1 cellular context compared by ENCODE assay signal in the genomic region with DNA sequence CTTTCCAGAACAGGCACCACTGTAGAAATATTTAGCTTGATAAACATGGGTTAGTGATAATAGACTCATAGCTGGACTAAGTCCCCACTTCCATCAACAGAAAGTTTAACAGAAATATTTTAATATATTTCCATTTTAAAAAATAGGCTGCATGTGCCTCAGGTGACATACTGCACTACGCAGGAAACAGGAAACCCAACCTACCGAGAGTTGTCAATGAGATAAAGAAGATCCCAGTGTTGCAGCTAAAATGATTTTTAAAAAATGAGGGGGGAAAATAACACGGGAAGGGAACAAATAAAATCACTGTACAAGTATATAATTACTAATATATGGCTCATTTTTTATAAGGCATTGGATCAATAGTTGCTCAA.
TF ChIP-seq lines count a peak whose summit lies in the region.

No MANE protein-coding gene starts in this region.

TF ChIP-seq in GM12878, 131 proteins besides CTCF, POLR2A, EP300 and RAD21 (continued from another document):
- TF ChIP-seq, protein P1, sequence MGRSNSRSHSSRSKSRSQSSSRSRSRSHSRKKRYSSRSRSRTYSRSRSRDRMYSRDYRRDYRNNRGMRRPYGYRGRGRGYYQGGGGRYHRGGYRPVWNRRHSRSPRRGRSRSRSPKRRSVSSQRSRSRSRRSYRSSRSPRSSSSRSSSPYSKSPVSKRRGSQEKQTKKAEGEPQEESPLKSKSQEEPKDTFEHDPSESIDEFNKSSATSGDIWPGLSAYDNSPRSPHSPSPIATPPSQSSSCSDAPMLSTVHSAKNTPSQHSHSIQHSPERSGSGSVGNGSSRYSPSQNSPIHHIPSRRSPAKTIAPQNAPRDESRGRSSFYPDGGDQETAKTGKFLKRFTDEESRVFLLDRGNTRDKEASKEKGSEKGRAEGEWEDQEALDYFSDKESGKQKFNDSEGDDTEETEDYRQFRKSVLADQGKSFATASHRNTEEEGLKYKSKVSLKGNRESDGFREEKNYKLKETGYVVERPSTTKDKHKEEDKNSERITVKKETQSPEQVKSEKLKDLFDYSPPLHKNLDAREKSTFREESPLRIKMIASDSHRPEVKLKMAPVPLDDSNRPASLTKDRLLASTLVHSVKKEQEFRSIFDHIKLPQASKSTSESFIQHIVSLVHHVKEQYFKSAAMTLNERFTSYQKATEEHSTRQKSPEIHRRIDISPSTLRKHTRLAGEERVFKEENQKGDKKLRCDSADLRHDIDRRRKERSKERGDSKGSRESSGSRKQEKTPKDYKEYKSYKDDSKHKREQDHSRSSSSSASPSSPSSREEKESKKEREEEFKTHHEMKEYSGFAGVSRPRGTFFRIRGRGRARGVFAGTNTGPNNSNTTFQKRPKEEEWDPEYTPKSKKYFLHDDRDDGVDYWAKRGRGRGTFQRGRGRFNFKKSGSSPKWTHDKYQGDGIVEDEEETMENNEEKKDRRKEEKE (IDR thresholded peaks at IDR 0.05) = no peak
- no peak for TF ChIP-seq BCL11A (IDR thresholded peaks at IDR 0.05; ENCODE audit: low read depth, low read length)
- no peak for TF ChIP-seq CHD4 (IDR thresholded peaks at IDR 0.05)
- TF ChIP-seq, protein P2, sequence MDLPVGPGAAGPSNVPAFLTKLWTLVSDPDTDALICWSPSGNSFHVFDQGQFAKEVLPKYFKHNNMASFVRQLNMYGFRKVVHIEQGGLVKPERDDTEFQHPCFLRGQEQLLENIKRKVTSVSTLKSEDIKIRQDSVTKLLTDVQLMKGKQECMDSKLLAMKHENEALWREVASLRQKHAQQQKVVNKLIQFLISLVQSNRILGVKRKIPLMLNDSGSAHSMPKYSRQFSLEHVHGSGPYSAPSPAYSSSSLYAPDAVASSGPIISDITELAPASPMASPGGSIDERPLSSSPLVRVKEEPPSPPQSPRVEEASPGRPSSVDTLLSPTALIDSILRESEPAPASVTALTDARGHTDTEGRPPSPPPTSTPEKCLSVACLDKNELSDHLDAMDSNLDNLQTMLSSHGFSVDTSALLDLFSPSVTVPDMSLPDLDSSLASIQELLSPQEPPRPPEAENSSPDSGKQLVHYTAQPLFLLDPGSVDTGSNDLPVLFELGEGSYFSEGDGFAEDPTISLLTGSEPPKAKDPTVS (IDR thresholded peaks at IDR 0.05; ENCODE audit: low read depth, low read length) = no peak
- TF ChIP-seq SP1 (IDR thresholded peaks at IDR 0.05; ENCODE audit: low read depth, low read length) = no peak
- TF ChIP-seq HDGF (IDR thresholded peaks at IDR 0.05) = no peak
- TF ChIP-seq, protein P3, sequence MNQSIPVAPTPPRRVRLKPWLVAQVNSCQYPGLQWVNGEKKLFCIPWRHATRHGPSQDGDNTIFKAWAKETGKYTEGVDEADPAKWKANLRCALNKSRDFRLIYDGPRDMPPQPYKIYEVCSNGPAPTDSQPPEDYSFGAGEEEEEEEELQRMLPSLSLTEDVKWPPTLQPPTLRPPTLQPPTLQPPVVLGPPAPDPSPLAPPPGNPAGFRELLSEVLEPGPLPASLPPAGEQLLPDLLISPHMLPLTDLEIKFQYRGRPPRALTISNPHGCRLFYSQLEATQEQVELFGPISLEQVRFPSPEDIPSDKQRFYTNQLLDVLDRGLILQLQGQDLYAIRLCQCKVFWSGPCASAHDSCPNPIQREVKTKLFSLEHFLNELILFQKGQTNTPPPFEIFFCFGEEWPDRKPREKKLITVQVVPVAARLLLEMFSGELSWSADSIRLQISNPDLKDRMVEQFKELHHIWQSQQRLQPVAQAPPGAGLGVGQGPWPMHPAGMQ (IDR thresholded peaks at IDR 0.05; ENCODE audit: borderline replicate concordance) = no peak
- TF ChIP-seq PML (IDR thresholded peaks at IDR 0.05; ENCODE audit: low read length) = no peak
- TF ChIP-seq, protein P4, sequence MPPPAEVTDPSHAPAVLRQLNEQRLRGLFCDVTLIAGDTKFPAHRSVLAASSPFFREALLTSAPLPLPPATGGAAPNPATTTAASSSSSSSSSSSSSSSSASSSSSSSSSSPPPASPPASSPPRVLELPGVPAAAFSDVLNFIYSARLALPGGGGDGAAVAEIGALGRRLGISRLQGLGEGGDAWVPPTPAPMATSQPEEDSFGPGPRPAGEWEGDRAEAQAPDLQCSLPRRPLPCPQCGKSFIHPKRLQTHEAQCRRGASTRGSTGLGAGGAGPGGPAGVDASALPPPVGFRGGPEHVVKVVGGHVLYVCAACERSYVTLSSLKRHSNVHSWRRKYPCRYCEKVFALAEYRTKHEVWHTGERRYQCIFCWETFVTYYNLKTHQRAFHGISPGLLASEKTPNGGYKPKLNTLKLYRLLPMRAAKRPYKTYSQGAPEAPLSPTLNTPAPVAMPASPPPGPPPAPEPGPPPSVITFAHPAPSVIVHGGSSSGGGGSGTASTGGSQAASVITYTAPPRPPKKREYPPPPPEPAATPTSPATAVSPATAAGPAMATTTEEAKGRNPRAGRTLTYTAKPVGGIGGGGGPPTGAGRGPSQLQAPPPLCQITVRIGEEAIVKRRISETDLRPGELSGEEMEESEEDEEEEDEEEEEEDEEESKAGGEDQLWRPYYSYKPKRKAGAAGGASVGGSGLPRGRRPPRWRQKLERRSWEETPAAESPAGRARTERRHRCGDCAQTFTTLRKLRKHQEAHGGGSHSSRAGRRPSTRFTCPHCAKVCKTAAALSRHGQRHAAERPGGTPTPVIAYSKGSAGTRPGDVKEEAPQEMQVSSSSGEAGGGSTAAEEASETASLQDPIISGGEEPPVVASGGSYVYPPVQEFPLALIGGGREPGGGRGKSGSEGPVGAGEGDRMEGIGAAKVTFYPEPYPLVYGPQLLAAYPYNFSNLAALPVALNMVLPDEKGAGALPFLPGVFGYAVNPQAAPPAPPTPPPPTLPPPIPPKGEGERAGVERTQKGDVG (CRISPR knock-in tag; IDR thresholded peaks at IDR 0.05) = no peak
TF ChIP-seq in GM12878: peak in this region for 0.
